ENCODE assay signal across 8 cellular contexts in genomic region chr6:36131517-36132220, GRCh38. TPM values are rescaled to one million over a fixed set of nuclear protein-coding genes. Genes with fewer than 3 reads are reported as not detected.
DNase-seq lines count a peak whose midpoint lies in the region; ATAC-seq, FAIRE-seq and TF ChIP-seq lines count a peak whose summit lies in the region.

No MANE protein-coding gene starts in this region.

- peaks cover 0 to 44% (median 6%) of the 10 kb centered on the region in 11 experiments; a peak in 13 of 22 replicates for H3K36me3 ChIP-seq in BLaER1 treated with 17β-estradiol and CSF1 and Interleukin-3, amounts not matched to agents 10 nM and 100 nM
- H3K36me3 ChIP-seq in gastrocnemius medialis, result no peaks in the 10 kb centered on the region

- no peaks in the 10 kb centered on the region for H3K27me3 Mint-ChIP-seq in activated T-helper 17 cell treated with anti-CD3 and anti-CD28 coated beads, Interleukin-2, amount 50 U/mL, for 72 hours

- H3K4me1 ChIP-seq in BLaER1 treated with 17β-estradiol and CSF1 and Interleukin-3, amounts not matched to agents 10 nM and 100 nM, result peaks cover 87 to 97% (median 95%) of the 10 kb centered on the region in 10 experiments
- H3K4me1 ChIP-seq in gastrocnemius medialis, result peaks cover 5% of the 10 kb centered on the region in 2 donors

- peak overlapping the region; percentile 87 to 100 (median 97) for H3K4me2 ChIP-seq in BLaER1 treated with 17β-estradiol and CSF1 and Interleukin-3, amounts not matched to agents 10 nM and 100 nM

- peak overlapping the region; percentile 62 to 77 (median 66) for H3K4me3 ChIP-seq in BLaER1 treated with 17β-estradiol and CSF1 and Interleukin-3, amounts not matched to agents 10 nM and 100 nM
- H3K4me3 ChIP-seq in gastrocnemius medialis, result peak overlapping the region in 3 of 4 donors; percentile 38 to 44 (median 41)

- TF ChIP-seq POLR2A in gastrocnemius medialis (IDR thresholded peaks at IDR 0.05), result no peak

- peak; percentile 99 for FAIRE-seq in GM19239 (lab: Jason Lieb, UNC)

- peak overlapping the region; percentile 82 for H3K27ac Mint-ChIP-seq in activated T-helper 17 cell treated with anti-CD3 and anti-CD28 coated beads, Interleukin-2, amount 50 U/mL, for 72 hours

- in situ Hi-C loops in gastrocnemius medialis (cut with MboI; ENCODE audit: low sequenced_read_pairs in 4 of 4), result loop anchor here in 1 of 4 donors (10.0 kb wide), 1 partner anchor 53 kb away; no protein-coding TSS in a partner anchor

- H3K36me3 Mint-ChIP-seq in activated T-helper 17 cell treated with anti-CD3 and anti-CD28 coated beads, Interleukin-2, amount 50 U/mL, for 72 hours (ENCODE audit: low read depth), result peaks cover 57% of the 10 kb centered on the region

- H3K9ac ChIP-seq in BLaER1 treated with 17β-estradiol and CSF1 and Interleukin-3, amounts not matched to agents 10 nM and 100 nM, result peak overlapping the region; percentile 73 to 95 (median 86)

- no peaks in the 10 kb centered on the region for H3K27me3 ChIP-seq in BLaER1 treated with 17β-estradiol and CSF1 and Interleukin-3, amounts not matched to agents 10 nM and 100 nM
- peaks cover 10 to 23% (median 12%) of the 10 kb centered on the region in 3 donors for H3K27me3 ChIP-seq in gastrocnemius medialis

- TF ChIP-seq CTCF in gastrocnemius medialis (IDR thresholded peaks at IDR 0.05 in 4 of 5, conservative IDR thresholded peaks at IDR 0.05 in 1 of 5), result no peak

- peak overlapping the region; percentile 83 for H3K4me3 Mint-ChIP-seq in activated T-helper 17 cell treated with anti-CD3 and anti-CD28 coated beads, Interleukin-2, amount 50 U/mL, for 72 hours

- H4K20me1 ChIP-seq in BLaER1 treated with 17β-estradiol and CSF1 and Interleukin-3, amounts not matched to agents 10 nM and 100 nM, result peaks cover 0 to 5% (median 0%) of the 10 kb centered on the region in 11 experiments; a peak in 3 of 22 replicates

- peak overlapping the region; percentile 74 to 94 (median 89); a peak in 21 of 22 replicates for H3K27ac ChIP-seq in BLaER1 treated with 17β-estradiol and CSF1 and Interleukin-3, amounts not matched to agents 10 nM and 100 nM
- no peak overlapping the region for H3K27ac ChIP-seq in gastrocnemius medialis

- H3K9me3 ChIP-seq in BLaER1 treated with 17β-estradiol and CSF1 and Interleukin-3, amounts not matched to agents 10 nM and 100 nM (replicated peaks in 1 of 11), result no peaks in the 10 kb centered on the region
- H3K9me3 ChIP-seq in gastrocnemius medialis, result no peaks in the 10 kb centered on the region

- DNase-seq in GM19239 (ENCODE audit: insufficient read length, low spot score), result peak; percentile 88
- DNase-seq in NCI-H69 (lab: John Stamatoyannopoulos, UW), result peak; percentile 91
- no peak for DNase-seq in left cardiac atrium
- peak in 1 of 2 donors; percentile 12 for DNase-seq in gastrocnemius medialis
- DNase-seq in iPS-NIHi7 (ENCODE audit: extremely low spot score), result no peak

- H3K9me3 Mint-ChIP-seq in activated T-helper 17 cell treated with anti-CD3 and anti-CD28 coated beads, Interleukin-2, amount 50 U/mL, for 72 hours, result no peaks in the 10 kb centered on the region

- peak; percentile 87 for ATAC-seq in HG03159 (IDR thresholded peaks at IDR 0.05; ENCODE audit: unreplicated experiment)
- ATAC-seq in activated T-helper 17 cell treated with anti-CD3 and anti-CD28 coated beads, Interleukin-2, amount 50 U/mL, for 72 hours (replicated peaks), result peak; percentile 83
- ATAC-seq in left cardiac atrium, result peak; percentile 20 to 37
- no peak for ATAC-seq in gastrocnemius medialis

- intact Hi-C loops in left cardiac atrium (cut with DNase I), result no loop called here
- intact Hi-C loops in gastrocnemius medialis (cut with DNase I; ENCODE audit: low total_unique reads), result no loop called here

- H3K4me1 Mint-ChIP-seq in activated T-helper 17 cell treated with anti-CD3 and anti-CD28 coated beads, Interleukin-2, amount 50 U/mL, for 72 hours, result peaks cover 28% of the 10 kb centered on the region

RNA-seq across cellular contexts. Expression of gene MAPK13, which starts 1.4 kb away (rescaled TPM):
- 10 to 100 TPM; 53.6 to 58.7 TPM for total RNA-seq in activated T-helper 17 cell treated with anti-CD3 and anti-CD28 coated beads, Interleukin-2, amount 50 U/mL, for 72 hours
- total RNA-seq in left cardiac atrium (1 to 10 TPM; 1.9 to 4.6 TPM), gastrocnemius medialis (under 1 TPM; 0.29 to 0.82 (median 0.64) TPM)

Comparison
In these comparisons a context has a peak if more than half of its experiments do, and no peak if none do; other contexts are left out.
1. H3K27ac ChIP-seq: peak in BLaER1 treated with 17β-estradiol and CSF1 and Interleukin-3, amounts not matched to agents 10 nM and 100 nM (11 of 11); none in gastrocnemius medialis (0 of 4).
2. DNase-seq: peak in GM19239 (single experiment) and NCI-H69 (single experiment); none in left cardiac atrium (single experiment) and iPS-NIHi7 (single experiment).
3. ATAC-seq: peak in HG03159 (single experiment), activated T-helper 17 cell treated with anti-CD3 and anti-CD28 coated beads, Interleukin-2, amount 50 U/mL, for 72 hours (single experiment) and left cardiac atrium (2 of 2); none in gastrocnemius medialis (0 of 2).
4. RNA of gene MAPK13, which starts 1.4 kb away (total RNA-seq): 53.6 to 58.7 TPM in activated T-helper 17 cell treated with anti-CD3 and anti-CD28 coated beads, Interleukin-2, amount 50 U/mL, for 72 hours; 1.9 to 4.6 TPM in left cardiac atrium and 0.29 to 0.82 TPM in gastrocnemius medialis; every median in the first group is over 4 times any median in the second.